30 cellular contexts compared by ENCODE assay signal in the genomic region with DNA sequence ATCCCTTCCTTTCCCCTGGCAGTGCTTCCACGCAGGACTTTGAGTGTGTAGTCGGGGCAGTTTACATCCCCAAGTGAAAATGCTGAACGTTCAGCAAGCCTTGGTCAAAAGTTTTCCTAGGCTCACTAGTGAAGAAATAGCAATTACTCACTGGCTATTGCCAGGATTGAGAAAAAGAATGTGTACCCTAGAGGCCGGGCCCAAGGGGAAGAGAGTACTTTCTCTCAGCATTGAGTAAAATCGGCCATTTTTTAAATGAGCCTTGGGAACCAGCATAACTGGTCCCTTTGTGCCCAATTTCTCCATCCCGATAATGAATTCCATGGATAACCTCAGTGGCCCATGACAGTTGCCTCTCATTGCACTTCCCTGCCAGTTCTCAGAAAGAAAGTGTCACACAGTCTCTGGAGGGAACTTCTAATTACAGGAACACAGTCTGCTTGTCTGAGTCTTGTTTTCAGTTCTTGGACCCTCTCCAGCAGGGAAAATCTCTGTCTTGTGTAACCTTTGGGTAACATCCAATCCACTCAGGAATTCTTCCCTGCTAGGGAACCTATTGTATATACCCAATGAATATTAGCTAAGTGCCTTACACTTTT. TPM values are rescaled to one million over a fixed set of nuclear protein-coding genes. Genes with fewer than 3 reads are reported as not detected.
"Had no signal": no experiment of that assay in that cellular context is flagged by ENCODE, and none has a peak within 500 bp of the region (broad histone marks: within the 10 kb centered on the region; RNA-seq: fewer than 3 reads in every experiment).

No MANE protein-coding gene starts in this region.

- H3K9me3 ChIP-seq: gastrocnemius medialis, uterus had no signal

- H3K27me3 ChIP-seq: breast epithelium, dorsolateral prefrontal cortex, gastrocnemius medialis, uterus had no signal

- H3K36me3 ChIP-seq: breast epithelium, uterus had no signal

- H3K27ac ChIP-seq: breast epithelium, dorsolateral prefrontal cortex, gastrocnemius medialis, uterus had no signal

- DNase-seq: activated CD4-positive, alpha-beta T cell treated with anti-CD3 and anti-CD28 coated beads for 36 hours; activated CD4-positive, CD25-positive, alpha-beta regulatory T cell; activated CD8-positive, alpha-beta T cell treated with anti-CD3 and anti-CD28 coated beads, Interleukin-2, amount 10 ng/mL, durations not matched to agents 7 days and 5 days; activated effector memory CD4-positive, alpha-beta T cell treated with anti-CD3 and anti-CD28 coated beads, Interleukin-2, amount 50 U/mL, for 16 hours; activated naive CD4-positive, alpha-beta T cell treated with anti-CD3 and anti-CD28 coated beads for 36 hours; activated naive CD8-positive, alpha-beta T cell treated with anti-CD3 and anti-CD28 coated beads, Interleukin-2, amount 10 ng/mL, durations not matched to agents 7 days and 5 days; amniotic stem cell; dorsolateral prefrontal cortex; gastrocnemius medialis; glutamatergic neuron; left cardiac atrium; left ventricle myocardium superior; mammary epithelial cell; retina; small intestine; stimulated activated CD4-positive, alpha-beta T cell treated with anti-CD3 and anti-CD28 coated beads, Interleukin-4, amount 100 ng/mL, for 24 hours; substantia nigra; T-helper 1 cell; uterus had no signal

- H3K4me1 ChIP-seq: breast epithelium, gastrocnemius medialis, uterus had no signal

- H3K4me3 ChIP-seq: breast epithelium, dorsolateral prefrontal cortex, gastrocnemius medialis, uterus had no signal

RNA-seq across cellular contexts. Expression of gene OR7D2, which starts 7.3 kb away (rescaled TPM):
- total RNA-seq: activated CD8-positive, alpha-beta T cell treated with anti-CD3 and anti-CD28 coated beads, Interleukin-2, amount 10 ng/mL, durations not matched to agents 7 days and 5 days; activated naive CD8-positive, alpha-beta T cell treated with anti-CD3 and anti-CD28 coated beads, Interleukin-2, amount 10 ng/mL, durations not matched to agents 7 days and 5 days; astrocyte; endothelial cell of umbilical vein; mammary epithelial cell; mucosa of gallbladder; sciatic nerve; uterus had no signal
- polyA plus RNA-seq: endothelial cell of umbilical vein, mammary epithelial cell had no signal

RNA-seq across cellular contexts. Expression of gene OR7G3, which starts 44.7 kb away (rescaled TPM):
- total RNA-seq: activated CD4-positive, alpha-beta T cell treated with anti-CD3 and anti-CD28 coated beads for 36 hours; activated CD8-positive, alpha-beta T cell treated with anti-CD3 and anti-CD28 coated beads, Interleukin-2, amount 10 ng/mL, durations not matched to agents 7 days and 5 days; activated naive CD4-positive, alpha-beta T cell treated with anti-CD3 and anti-CD28 coated beads for 36 hours; activated naive CD8-positive, alpha-beta T cell treated with anti-CD3 and anti-CD28 coated beads, Interleukin-2, amount 10 ng/mL, durations not matched to agents 7 days and 5 days; activated T-helper 1 cell treated with anti-CD3 and anti-CD28 coated beads, Interleukin-12 subunit alpha, Interleukin-12 subunit beta, Interleukin-2, Interleukin-4 antibody, amounts not matched to agents 30 ng/mL and 10 ng/mL and 1 ng/mL, durations not matched to agents 14 hours and 24 hours and 36 hours; astrocyte; breast epithelium; dorsolateral prefrontal cortex; endothelial cell of umbilical vein; gastrocnemius medialis; left cardiac atrium; left ventricle myocardium superior; mammary epithelial cell; mucosa of gallbladder; osteocyte; progenitor cell of endocrine pancreas; sciatic nerve; uterus had no signal
- polyA plus RNA-seq: endothelial cell of umbilical vein, esophagus, keratinocyte, mammary epithelial cell, small intestine, thymus had no signal

RNA-seq across cellular contexts. Expression of gene OR7D4, which starts 47.9 kb away (rescaled TPM):
- total RNA-seq: activated CD4-positive, alpha-beta T cell treated with anti-CD3 and anti-CD28 coated beads for 36 hours; activated CD8-positive, alpha-beta T cell treated with anti-CD3 and anti-CD28 coated beads, Interleukin-2, amount 10 ng/mL, durations not matched to agents 7 days and 5 days; activated naive CD4-positive, alpha-beta T cell treated with anti-CD3 and anti-CD28 coated beads for 36 hours; activated naive CD8-positive, alpha-beta T cell treated with anti-CD3 and anti-CD28 coated beads, Interleukin-2, amount 10 ng/mL, durations not matched to agents 7 days and 5 days; activated T-helper 1 cell treated with anti-CD3 and anti-CD28 coated beads, Interleukin-12 subunit alpha, Interleukin-12 subunit beta, Interleukin-2, Interleukin-4 antibody, amounts not matched to agents 30 ng/mL and 10 ng/mL and 1 ng/mL, durations not matched to agents 14 hours and 24 hours and 36 hours; astrocyte; breast epithelium; dorsolateral prefrontal cortex; endothelial cell of umbilical vein; gastrocnemius medialis; left cardiac atrium; left ventricle myocardium superior; mammary epithelial cell; mucosa of gallbladder; osteocyte; progenitor cell of endocrine pancreas; sciatic nerve; uterus had no signal
- polyA plus RNA-seq: endothelial cell of umbilical vein, esophagus, keratinocyte, mammary epithelial cell, small intestine had no signal

RNA-seq across cellular contexts. Expression of gene OR7G1, which starts 55.9 kb away (rescaled TPM):
- total RNA-seq: activated CD4-positive, alpha-beta T cell treated with anti-CD3 and anti-CD28 coated beads for 36 hours; activated CD8-positive, alpha-beta T cell treated with anti-CD3 and anti-CD28 coated beads, Interleukin-2, amount 10 ng/mL, durations not matched to agents 7 days and 5 days; activated naive CD4-positive, alpha-beta T cell treated with anti-CD3 and anti-CD28 coated beads for 36 hours; activated naive CD8-positive, alpha-beta T cell treated with anti-CD3 and anti-CD28 coated beads, Interleukin-2, amount 10 ng/mL, durations not matched to agents 7 days and 5 days; activated T-helper 1 cell treated with anti-CD3 and anti-CD28 coated beads, Interleukin-12 subunit alpha, Interleukin-12 subunit beta, Interleukin-2, Interleukin-4 antibody, amounts not matched to agents 30 ng/mL and 10 ng/mL and 1 ng/mL, durations not matched to agents 14 hours and 24 hours and 36 hours; astrocyte; breast epithelium; dorsolateral prefrontal cortex; endothelial cell of umbilical vein; gastrocnemius medialis; left cardiac atrium; left ventricle myocardium superior; mammary epithelial cell; mucosa of gallbladder; osteocyte; progenitor cell of endocrine pancreas; sciatic nerve; uterus had no signal
- polyA plus RNA-seq: endothelial cell of umbilical vein, esophagus, keratinocyte, mammary epithelial cell, small intestine, thymus had no signal
